ENCODE assay signal across 1 cellular context in the genomic region with DNA sequence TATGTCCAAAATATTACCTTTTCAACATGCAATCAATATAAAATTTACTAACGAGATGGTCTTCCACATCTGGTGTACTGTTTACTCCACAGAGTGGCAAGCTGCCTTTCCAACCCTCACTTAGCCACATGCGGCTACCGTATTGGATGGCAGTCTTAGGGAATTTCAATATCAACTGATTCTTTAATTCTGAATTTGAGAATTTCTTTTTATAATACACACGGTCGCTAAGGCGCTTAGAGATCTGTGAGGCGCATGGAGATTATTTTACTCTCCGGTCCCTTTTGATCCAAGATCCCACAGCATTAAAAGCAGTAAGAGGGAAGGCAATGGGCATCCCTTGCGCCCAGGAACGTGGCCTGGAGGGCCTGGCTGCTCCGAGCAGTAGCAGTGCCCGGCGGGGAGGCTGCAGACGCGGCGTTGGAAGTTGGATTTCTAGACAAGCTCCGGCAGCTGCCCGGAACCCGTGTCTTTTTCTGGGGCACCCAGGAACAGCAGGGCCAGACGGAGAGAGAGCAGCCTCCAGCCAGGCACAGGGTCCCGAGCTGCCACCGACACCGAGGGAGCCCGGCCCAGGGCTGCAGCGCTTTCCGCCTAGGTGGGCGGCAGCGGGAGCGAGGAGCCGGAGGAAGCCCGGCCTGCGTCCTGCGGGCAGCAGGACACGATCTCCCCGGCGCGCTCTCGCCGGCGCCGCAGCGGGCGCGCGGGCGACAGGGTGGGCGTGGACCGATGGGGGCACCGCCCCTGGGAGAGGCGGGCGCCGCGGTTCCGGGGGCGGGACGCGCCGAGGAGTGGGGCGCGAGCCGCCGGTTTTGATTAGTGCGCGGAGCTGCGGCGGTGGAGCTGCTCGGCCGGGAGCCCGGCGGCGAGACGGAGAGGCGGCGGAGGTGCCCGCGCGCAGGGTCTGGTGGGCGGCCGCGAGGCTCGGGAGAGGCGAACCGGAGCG.
TF ChIP-seq lines count a peak whose summit lies in the region.

UGCG (plus strand) TSS at position 819 of the 946 bp plus-strand sequence. CDS start 402 bp downstream, outside the sequence.

TF ChIP-seq in HepG2, 621 proteins besides CTCF, POLR2A, EP300 and RAD21 (continued from another document and continues in another):
- TF ChIP-seq, protein P1, sequence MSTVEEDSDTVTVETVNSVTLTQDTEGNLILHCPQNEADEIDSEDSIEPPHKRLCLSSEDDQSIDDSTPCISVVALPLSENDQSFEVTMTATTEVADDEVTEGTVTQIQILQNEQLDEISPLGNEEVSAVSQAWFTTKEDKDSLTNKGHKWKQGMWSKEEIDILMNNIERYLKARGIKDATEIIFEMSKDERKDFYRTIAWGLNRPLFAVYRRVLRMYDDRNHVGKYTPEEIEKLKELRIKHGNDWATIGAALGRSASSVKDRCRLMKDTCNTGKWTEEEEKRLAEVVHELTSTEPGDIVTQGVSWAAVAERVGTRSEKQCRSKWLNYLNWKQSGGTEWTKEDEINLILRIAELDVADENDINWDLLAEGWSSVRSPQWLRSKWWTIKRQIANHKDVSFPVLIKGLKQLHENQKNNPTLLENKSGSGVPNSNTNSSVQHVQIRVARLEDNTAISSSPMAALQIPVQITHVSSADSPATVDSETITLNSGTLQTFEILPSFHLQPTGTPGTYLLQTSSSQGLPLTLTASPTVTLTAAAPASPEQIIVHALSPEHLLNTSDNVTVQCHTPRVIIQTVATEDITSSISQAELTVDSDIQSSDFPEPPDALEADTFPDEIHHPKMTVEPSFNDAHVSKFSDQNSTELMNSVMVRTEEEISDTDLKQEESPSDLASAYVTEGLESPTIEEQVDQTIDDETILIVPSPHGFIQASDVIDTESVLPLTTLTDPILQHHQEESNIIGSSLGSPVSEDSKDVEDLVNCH (CRISPR knock-in tag; IDR thresholded peaks at IDR 0.05), result no peak
- TF ChIP-seq, protein P2, sequence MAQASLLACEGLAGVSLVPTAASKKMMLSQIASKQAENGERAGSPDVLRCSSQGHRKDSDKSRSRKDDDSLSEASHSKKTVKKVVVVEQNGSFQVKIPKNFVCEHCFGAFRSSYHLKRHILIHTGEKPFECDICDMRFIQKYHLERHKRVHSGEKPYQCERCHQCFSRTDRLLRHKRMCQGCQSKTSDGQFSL (CRISPR knock-in tag; IDR thresholded peaks at IDR 0.05), result no peak; the same call in none of the 2 replicates
- no peak for TF ChIP-seq LRRFIP1 (CRISPR knock-in tag; conservative IDR thresholded peaks at IDR 0.05)
- TF ChIP-seq ZNF605 (CRISPR knock-in tag; IDR thresholded peaks at IDR 0.05), result 0 out of 2 replicates have a peak, but pooled peaks have one; percentile 46
- TF ChIP-seq IKZF1 (IDR thresholded peaks at IDR 0.05), result no peak
- TF ChIP-seq MEIS1 (CRISPR knock-in tag; IDR thresholded peaks at IDR 0.05; ENCODE audit: borderline replicate concordance), result no peak
- TF ChIP-seq ZFP1 (CRISPR knock-in tag; IDR thresholded peaks at IDR 0.05), result no peak
- TF ChIP-seq ZEB1 (IDR thresholded peaks at IDR 0.05; ENCODE audit: insufficient replicate concordance, low read depth), result no peak
- TF ChIP-seq ZNF337 (CRISPR knock-in tag; IDR thresholded peaks at IDR 0.05; ENCODE audit: borderline replicate concordance, low read depth), result 0 out of 2 replicates have a peak, but pooled peaks have one; percentile 44
- peak; percentile 61; the same call in 1 of the 2 replicates for TF ChIP-seq GFI1 (CRISPR knock-in tag; IDR thresholded peaks at IDR 0.05; ENCODE audit: borderline replicate concordance)
- TF ChIP-seq, protein P3, sequence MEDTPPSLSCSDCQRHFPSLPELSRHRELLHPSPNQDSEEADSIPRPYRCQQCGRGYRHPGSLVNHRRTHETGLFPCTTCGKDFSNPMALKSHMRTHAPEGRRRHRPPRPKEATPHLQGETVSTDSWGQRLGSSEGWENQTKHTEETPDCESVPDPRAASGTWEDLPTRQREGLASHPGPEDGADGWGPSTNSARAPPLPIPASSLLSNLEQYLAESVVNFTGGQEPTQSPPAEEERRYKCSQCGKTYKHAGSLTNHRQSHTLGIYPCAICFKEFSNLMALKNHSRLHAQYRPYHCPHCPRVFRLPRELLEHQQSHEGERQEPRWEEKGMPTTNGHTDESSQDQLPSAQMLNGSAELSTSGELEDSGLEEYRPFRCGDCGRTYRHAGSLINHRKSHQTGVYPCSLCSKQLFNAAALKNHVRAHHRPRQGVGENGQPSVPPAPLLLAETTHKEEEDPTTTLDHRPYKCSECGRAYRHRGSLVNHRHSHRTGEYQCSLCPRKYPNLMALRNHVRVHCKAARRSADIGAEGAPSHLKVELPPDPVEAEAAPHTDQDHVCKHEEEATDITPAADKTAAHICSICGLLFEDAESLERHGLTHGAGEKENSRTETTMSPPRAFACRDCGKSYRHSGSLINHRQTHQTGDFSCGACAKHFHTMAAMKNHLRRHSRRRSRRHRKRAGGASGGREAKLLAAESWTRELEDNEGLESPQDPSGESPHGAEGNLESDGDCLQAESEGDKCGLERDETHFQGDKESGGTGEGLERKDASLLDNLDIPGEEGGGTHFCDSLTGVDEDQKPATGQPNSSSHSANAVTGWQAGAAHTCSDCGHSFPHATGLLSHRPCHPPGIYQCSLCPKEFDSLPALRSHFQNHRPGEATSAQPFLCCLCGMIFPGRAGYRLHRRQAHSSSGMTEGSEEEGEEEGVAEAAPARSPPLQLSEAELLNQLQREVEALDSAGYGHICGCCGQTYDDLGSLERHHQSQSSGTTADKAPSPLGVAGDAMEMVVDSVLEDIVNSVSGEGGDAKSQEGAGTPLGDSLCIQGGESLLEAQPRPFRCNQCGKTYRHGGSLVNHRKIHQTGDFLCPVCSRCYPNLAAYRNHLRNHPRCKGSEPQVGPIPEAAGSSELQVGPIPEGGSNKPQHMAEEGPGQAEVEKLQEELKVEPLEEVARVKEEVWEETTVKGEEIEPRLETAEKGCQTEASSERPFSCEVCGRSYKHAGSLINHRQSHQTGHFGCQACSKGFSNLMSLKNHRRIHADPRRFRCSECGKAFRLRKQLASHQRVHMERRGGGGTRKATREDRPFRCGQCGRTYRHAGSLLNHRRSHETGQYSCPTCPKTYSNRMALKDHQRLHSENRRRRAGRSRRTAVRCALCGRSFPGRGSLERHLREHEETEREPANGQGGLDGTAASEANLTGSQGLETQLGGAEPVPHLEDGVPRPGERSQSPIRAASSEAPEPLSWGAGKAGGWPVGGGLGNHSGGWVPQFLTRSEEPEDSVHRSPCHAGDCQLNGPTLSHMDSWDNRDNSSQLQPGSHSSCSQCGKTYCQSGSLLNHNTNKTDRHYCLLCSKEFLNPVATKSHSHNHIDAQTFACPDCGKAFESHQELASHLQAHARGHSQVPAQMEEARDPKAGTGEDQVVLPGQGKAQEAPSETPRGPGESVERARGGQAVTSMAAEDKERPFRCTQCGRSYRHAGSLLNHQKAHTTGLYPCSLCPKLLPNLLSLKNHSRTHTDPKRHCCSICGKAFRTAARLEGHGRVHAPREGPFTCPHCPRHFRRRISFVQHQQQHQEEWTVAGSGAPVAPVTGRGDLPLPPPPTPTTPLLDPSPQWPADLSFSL (CRISPR knock-in tag; IDR thresholded peaks at IDR 0.05), result no peak
- no peak for TF ChIP-seq RARG (CRISPR knock-in tag; IDR thresholded peaks at IDR 0.05; ENCODE audit: low read depth)
- 0 out of 2 replicates have a peak, but pooled peaks have one; percentile 58 for TF ChIP-seq BRD4 (CRISPR knock-in tag; IDR thresholded peaks at IDR 0.05)
- TF ChIP-seq ZNF335 (CRISPR knock-in tag; IDR thresholded peaks at IDR 0.05), result no peak
- TF ChIP-seq U2AF1 (optimal IDR thresholded peaks at IDR 0.05; ENCODE audit: low read depth, low read length), result no peak
- TF ChIP-seq ZNF207 (IDR thresholded peaks at IDR 0.05; ENCODE audit: borderline replicate concordance), result no peak
- TF ChIP-seq GRHL1 (CRISPR knock-in tag; conservative IDR thresholded peaks at IDR 0.05), result no peak
- 0 out of 2 replicates have a peak, but pooled peaks have one; percentile 78 for TF ChIP-seq ISX (CRISPR knock-in tag; conservative IDR thresholded peaks at IDR 0.05)
- TF ChIP-seq HNRNPL (IDR thresholded peaks at IDR 0.05; ENCODE audit: low read depth, low read length), result peak; percentile 87
- TF ChIP-seq ZNF574 (CRISPR knock-in tag; IDR thresholded peaks at IDR 0.05), result peak; percentile 67; the same call in 1 of the 2 replicates
- TF ChIP-seq CREB1 (IDR thresholded peaks at IDR 0.05), result no peak; the same call in 1 of the 2 replicates
- no peak for TF ChIP-seq CREB1 (CRISPR knock-in tag; IDR thresholded peaks at IDR 0.05)
- TF ChIP-seq, protein P4, sequence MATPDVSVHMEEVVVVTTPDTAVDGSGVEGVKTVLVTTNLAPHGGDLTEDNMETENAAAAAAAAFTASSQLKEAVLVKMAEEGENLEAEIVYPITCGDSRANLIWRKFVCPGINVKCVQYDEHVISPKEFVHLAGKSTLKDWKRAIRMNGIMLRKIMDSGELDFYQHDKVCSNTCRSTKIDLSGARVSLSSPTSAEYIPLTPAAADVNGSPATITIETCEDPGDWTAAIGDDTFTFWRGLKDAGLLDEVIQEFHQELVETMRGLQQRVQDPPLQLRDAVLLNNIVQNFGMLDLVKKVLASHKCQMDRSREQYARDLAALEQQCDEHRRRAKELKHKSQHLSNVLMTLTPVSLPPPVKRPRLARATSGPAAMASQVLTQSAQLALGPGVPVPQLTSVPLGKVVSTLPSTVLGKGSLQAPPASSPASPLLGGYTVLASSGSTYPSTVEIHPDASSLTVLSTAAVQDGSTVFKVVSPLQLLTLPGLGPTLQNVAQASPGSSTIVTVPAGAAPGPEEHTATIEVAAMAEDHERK (CRISPR knock-in tag; IDR thresholded peaks at IDR 0.05; ENCODE audit: low read depth), result no peak
- peak; percentile 79 for TF ChIP-seq ZNF232 (CRISPR knock-in tag; IDR thresholded peaks at IDR 0.05; ENCODE audit: borderline replicate concordance)
- TF ChIP-seq PHF5A (CRISPR knock-in tag; IDR thresholded peaks at IDR 0.05; ENCODE audit: low read depth, unreplicated experiment), result no peak
- no peak for TF ChIP-seq ZNF138 (CRISPR knock-in tag; IDR thresholded peaks at IDR 0.05; ENCODE audit: low read depth)
- no peak for TF ChIP-seq NR1H2 (CRISPR knock-in tag; IDR thresholded peaks at IDR 0.05; ENCODE audit: borderline replicate concordance, low read depth)
- TF ChIP-seq TFE3 (CRISPR knock-in tag; IDR thresholded peaks at IDR 0.05), result peak; percentile 39; the same call in 1 of the 2 replicates
- peak; percentile 48 for TF ChIP-seq RBM39 (IDR thresholded peaks at IDR 0.05; ENCODE audit: low read depth, low read length, poor library complexity, severe bottlenecking)
- 0 out of 2 replicates have a peak, but pooled peaks have one; percentile 24 for TF ChIP-seq ZNF7 (CRISPR knock-in tag; IDR thresholded peaks at IDR 0.05)
- TF ChIP-seq ZNF841 (CRISPR knock-in tag; IDR thresholded peaks at IDR 0.05; ENCODE audit: borderline replicate concordance), result 0 out of 2 replicates have a peak, but pooled peaks have one; percentile 31
- TF ChIP-seq HMGA1 (CRISPR knock-in tag; conservative IDR thresholded peaks at IDR 0.05), result no peak
- peak; percentile 38; the same call in 1 of the 2 replicates for TF ChIP-seq ZNF619 (CRISPR knock-in tag; IDR thresholded peaks at IDR 0.05)
